In genomic region chr10:11108356-11108755, GRCh38 we compare ENCODE assay signal across 22 cellular contexts.
DNase-seq lines count a peak whose midpoint lies in the region; ATAC-seq lines count a peak whose summit lies in the region.
"Had no signal": no experiment of that assay in that cellular context is flagged by ENCODE, and none has a peak within 500 bp of the region (broad histone marks: within the 10 kb centered on the region; RNA-seq: fewer than 3 reads in every experiment).

No MANE protein-coding gene starts in this region.

- 68 to 93% (median 91%) methylated on average over 5 of the region's 5 CpGs for WGBS in adipose tissue, 3 donors

- H3K4me1 Mint-ChIP-seq in T-helper 2 cell treated with Interferon-gamma antibody and Interleukin-4, amounts not matched to agents 5 μg/mL and 100 μg/mL, for 36 hours (ENCODE audit: low read depth), result peaks cover 22% of the 10 kb centered on the region
- peaks cover 37% of the 10 kb centered on the region for H3K4me1 Mint-ChIP-seq in stimulated activated memory B cell treated with anti-CD40 and anti-IgM and Interleukin-4, amounts not matched to agents 10 μg/mL and 1 μg/mL and 100 μg/mL, for 72 hours

- H3K27ac Mint-ChIP-seq in T-helper 2 cell treated with Interferon-gamma antibody and Interleukin-4, amounts not matched to agents 5 μg/mL and 100 μg/mL, for 36 hours, result peak overlapping the region; percentile 1
- H3K27ac Mint-ChIP-seq in stimulated activated memory B cell treated with anti-CD40 and anti-IgM and Interleukin-4, amounts not matched to agents 10 μg/mL and 1 μg/mL and 100 μg/mL, for 72 hours, result peak overlapping the region; percentile 15

- peaks cover 4% of the 10 kb centered on the region for H3K9me3 Mint-ChIP-seq in T-helper 2 cell treated with Interferon-gamma antibody and Interleukin-4, amounts not matched to agents 5 μg/mL and 100 μg/mL, for 36 hours
- H3K9me3 Mint-ChIP-seq in stimulated activated memory B cell treated with anti-CD40 and anti-IgM and Interleukin-4, amounts not matched to agents 10 μg/mL and 1 μg/mL and 100 μg/mL, for 72 hours, result no peaks in the 10 kb centered on the region
- H3K9me3 Mint-ChIP-seq: CD8-positive, alpha-beta memory T cell had no signal

- no peak overlapping the region for H3K4me3 Mint-ChIP-seq in T-helper 2 cell treated with Interferon-gamma antibody and Interleukin-4, amounts not matched to agents 5 μg/mL and 100 μg/mL, for 36 hours
- no peak overlapping the region for H3K4me3 Mint-ChIP-seq in stimulated activated memory B cell treated with anti-CD40 and anti-IgM and Interleukin-4, amounts not matched to agents 10 μg/mL and 1 μg/mL and 100 μg/mL, for 72 hours
- H3K4me3 Mint-ChIP-seq: CD8-positive, alpha-beta memory T cell had no signal

- DNase-seq in T-helper 2 cell treated with Interferon-gamma antibody and Interleukin-4, amounts not matched to agents 5 μg/mL and 100 μg/mL, for 36 hours (ENCODE audit: low spot score), result no peak
- no peak for DNase-seq in T-helper 2 cell
- peak; percentile 89 for DNase-seq in foreskin melanocyte
- DNase-seq in pons (ENCODE audit: low spot score), result no peak
- DNase-seq in activated CD4-positive, alpha-beta T cell treated with anti-CD3 and anti-CD28 coated beads, Interleukin-2, amount 50 U/mL, for 4 hours, result no peak
- DNase-seq: AML-193; C1 segment of cervical spinal cord; CD8-positive, alpha-beta memory T cell; GOT3; KBM-7; NCI-H1092; NCI-H1436 treated with DMSO at 0.1 percent for 48 hours; NCI-H1930; NCI-H345; NCI-H524; NCI-H774; NK-92 treated with Interleukin-12 subunit alpha and Interleukin-12 subunit beta, amount 100 ng/mL, for 24 hours; Peyer's patch had no signal

- no peaks in the 10 kb centered on the region for H3K27me3 Mint-ChIP-seq in T-helper 2 cell treated with Interferon-gamma antibody and Interleukin-4, amounts not matched to agents 5 μg/mL and 100 μg/mL, for 36 hours (ENCODE audit: low read depth)
- no peaks in the 10 kb centered on the region for H3K27me3 Mint-ChIP-seq in stimulated activated memory B cell treated with anti-CD40 and anti-IgM and Interleukin-4, amounts not matched to agents 10 μg/mL and 1 μg/mL and 100 μg/mL, for 72 hours
- H3K27me3 Mint-ChIP-seq: CD8-positive, alpha-beta memory T cell had no signal

- H3K36me3 Mint-ChIP-seq in T-helper 2 cell treated with Interferon-gamma antibody and Interleukin-4, amounts not matched to agents 5 μg/mL and 100 μg/mL, for 36 hours (ENCODE audit: low read depth), result no peaks in the 10 kb centered on the region
- H3K36me3 Mint-ChIP-seq in stimulated activated memory B cell treated with anti-CD40 and anti-IgM and Interleukin-4, amounts not matched to agents 10 μg/mL and 1 μg/mL and 100 μg/mL, for 72 hours, result no peaks in the 10 kb centered on the region
- H3K36me3 Mint-ChIP-seq: CD8-positive, alpha-beta memory T cell had no signal

- H3K27ac ChIP-seq in adipose tissue (ENCODE audit: low read depth, low read length), result peak overlapping the region; percentile 12
- H3K27ac ChIP-seq: Peyer's patch had no signal

- ATAC-seq in stimulated activated memory B cell treated with anti-CD40 and anti-IgM and Interleukin-4, amounts not matched to agents 10 μg/mL and 1 μg/mL and 100 μg/mL, for 72 hours, result no peak
- ATAC-seq in HG03378 (IDR thresholded peaks at IDR 0.05; ENCODE audit: unreplicated experiment), result no peak
- ATAC-seq: HCT116 had no signal
